Comparison of ENCODE assay signal across 8 cellular contexts in genomic region chr1:40096977-40097782, GRCh38. TPM values are rescaled to one million over a fixed set of nuclear protein-coding genes. Genes with fewer than 3 reads are reported as not detected.
A peak's percentile ranks its signal among the peaks of the same experiment; 100 is the strongest.
DNase-seq lines count a peak whose midpoint lies in the region; ATAC-seq and TF ChIP-seq lines count a peak whose summit lies in the region.

Gene PPT1, minus strand, starts transcription at chr1:40097252. Its CDS starts 14 bp downstream, at chr1:40097238.

- H3K4me3 ChIP-seq in coronary artery, result peak within 1 kb of the TSS; percentile 82

- DNase-seq in SIG-M5 treated with dmso at 0.1 percent for 504 hours (lab: John Stamatoyannopoulos, UW; ENCODE audit: unreplicated experiment) (peak; percentile 49), SIG-M5 (lab: John Stamatoyannopoulos, UW) (no peak), NCI-H460 (ENCODE audit: extremely low read depth, low read depth) (peak; percentile 54), coronary artery (ENCODE audit: low spot score) (peak; percentile 79), left lobe of liver (ENCODE audit: low spot score) (peak; percentile 78)
- DNase-seq in activated CD4-positive, alpha-beta T cell treated with anti-CD3 and anti-CD28 coated beads, Interleukin-2, amount 10 ng/mL, durations not matched to agents 7 days and 5 days, result peak; percentile 83
- DNase-seq in stimulated activated CD4-positive, alpha-beta T cell treated with anti-CD3 and anti-CD28 coated beads, Interleukin-2, amount 100 ng/mL, for 24 hours, result peak; percentile 80 to 84

- TF ChIP-seq CTCF in coronary artery (IDR thresholded peaks at IDR 0.05), result no peak

- H3K9me3 Mint-ChIP-seq in activated CD4-positive, alpha-beta T cell treated with anti-CD3 and anti-CD28 coated beads, Interleukin-2, amount 10 ng/mL, durations not matched to agents 7 days and 5 days, result peaks cover under 1% of the 10 kb centered on the region

- POLR2A ChIA-PET in activated CD4-positive, alpha-beta T cell treated with anti-CD3 and anti-CD28 coated beads, Interleukin-2, amount 10 ng/mL, durations not matched to agents 7 days and 5 days (lab: Charles Lee), result no interaction called here

- peak within 1 kb of the TSS; percentile 62 to 71 for H3K27ac ChIP-seq in coronary artery

- peak within 1 kb of the TSS; percentile 96 for H3K27ac Mint-ChIP-seq in activated CD4-positive, alpha-beta T cell treated with anti-CD3 and anti-CD28 coated beads, Interleukin-2, amount 10 ng/mL, durations not matched to agents 7 days and 5 days

- peak; percentile 75 for ATAC-seq in HG03159 (IDR thresholded peaks at IDR 0.05; ENCODE audit: unreplicated experiment)
- peak; percentile 98 for ATAC-seq in left lobe of liver

- H3K4me3 Mint-ChIP-seq in activated CD4-positive, alpha-beta T cell treated with anti-CD3 and anti-CD28 coated beads, Interleukin-2, amount 10 ng/mL, durations not matched to agents 7 days and 5 days, result peak within 1 kb of the TSS; percentile 87

- H3K36me3 Mint-ChIP-seq in activated CD4-positive, alpha-beta T cell treated with anti-CD3 and anti-CD28 coated beads, Interleukin-2, amount 10 ng/mL, durations not matched to agents 7 days and 5 days (ENCODE audit: low read depth), result peaks cover 15% of the 10 kb centered on the region

- CTCF ChIA-PET in activated CD4-positive, alpha-beta T cell treated with anti-CD3 and anti-CD28 coated beads, Interleukin-2, amount 10 ng/mL, durations not matched to agents 7 days and 5 days (lab: Charles Lee), result interaction anchor here (0.6 to 2.9 kb wide), 3 partner anchors 9 to 219 kb away, joined by 3 to 8 read pairs (median 3); no protein-coding TSS in a partner anchor

- H3K4me1 Mint-ChIP-seq in activated CD4-positive, alpha-beta T cell treated with anti-CD3 and anti-CD28 coated beads, Interleukin-2, amount 10 ng/mL, durations not matched to agents 7 days and 5 days, result peaks cover 44% of the 10 kb centered on the region

- H3K27me3 Mint-ChIP-seq in activated CD4-positive, alpha-beta T cell treated with anti-CD3 and anti-CD28 coated beads, Interleukin-2, amount 10 ng/mL, durations not matched to agents 7 days and 5 days, result peaks cover 15% of the 10 kb centered on the region

RNA-seq across cellular contexts. Expression of gene PPT1, which starts in this region (rescaled TPM):
- 149 and 152 TPM in 2 replicates for total RNA-seq in NCI-H460 (2014; rRNA removed; shearing (Covaris generic))
- 126 and 141 TPM in 2 replicates for polyA plus RNA-seq in NCI-H460 (2014; cell fraction: nucleus; rRNA removed)
- 100 to 1,000 TPM in 1 of 2 experiments, 10 to 100 TPM in 1; 93.8 to 112 TPM for total RNA-seq in activated CD4-positive, alpha-beta T cell treated with anti-CD3 and anti-CD28 coated beads, Interleukin-2, amount 10 ng/mL, durations not matched to agents 7 days and 5 days
- 14.0 TPM for total RNA-seq in left lobe of liver
